ENCODE assay signal across 20 cellular contexts in genomic region chr4:108255203-108255747, GRCh38.
"Had no signal": no experiment of that assay in that cellular context is flagged by ENCODE, and none has a peak within 500 bp of the region (broad histone marks: within the 10 kb centered on the region; RNA-seq: fewer than 3 reads in every experiment).

No MANE protein-coding gene starts in this region.

- H3K27me3 ChIP-seq: right atrium auricular region, stomach, thyroid gland had no signal

- H3K4me3 ChIP-seq: coronary artery, lung, prostate gland, right atrium auricular region, smooth muscle cell, stomach, thyroid gland had no signal

- H3K36me3 ChIP-seq: prostate gland, right atrium auricular region, stomach, thyroid gland had no signal

- DNase-seq: effector memory CD8-positive, alpha-beta T cell; hypothalamus; immature natural killer cell; midbrain; naive thymus-derived CD4-positive, alpha-beta T cell; nucleus accumbens; stimulated activated CD4-positive, alpha-beta T cell treated with anti-CD3 and anti-CD28 coated beads, Interleukin-12 subunit alpha, Interleukin-12 subunit beta, amount 100 ng/mL, for 4 hours; stimulated activated CD4-positive, alpha-beta T cell treated with anti-CD3 and anti-CD28 coated beads, Interleukin-1b, Interleukin-23, amount 100 ng/mL, for 48 hours; stimulated activated CD4-positive, alpha-beta T cell treated with anti-CD3 and anti-CD28 coated beads, Interleukin-4, amount 100 ng/mL, for 1 hour; stimulated activated CD8-positive, alpha-beta memory T cell treated with anti-CD3 and anti-CD28 coated beads, Interleukin-4, amount 100 ng/mL, for 48 hours; stimulated activated naive CD4-positive, alpha-beta T cell; stomach; thyroid gland had no signal

- H3K27ac ChIP-seq: coronary artery, prostate gland, right atrium auricular region, stomach, thyroid gland had no signal

- ATAC-seq: effector memory CD8-positive, alpha-beta T cell; left lobe of liver; naive thymus-derived CD4-positive, alpha-beta T cell; sciatic nerve had no signal
